ENCODE assay signal across 11 cellular contexts in the genomic region with DNA sequence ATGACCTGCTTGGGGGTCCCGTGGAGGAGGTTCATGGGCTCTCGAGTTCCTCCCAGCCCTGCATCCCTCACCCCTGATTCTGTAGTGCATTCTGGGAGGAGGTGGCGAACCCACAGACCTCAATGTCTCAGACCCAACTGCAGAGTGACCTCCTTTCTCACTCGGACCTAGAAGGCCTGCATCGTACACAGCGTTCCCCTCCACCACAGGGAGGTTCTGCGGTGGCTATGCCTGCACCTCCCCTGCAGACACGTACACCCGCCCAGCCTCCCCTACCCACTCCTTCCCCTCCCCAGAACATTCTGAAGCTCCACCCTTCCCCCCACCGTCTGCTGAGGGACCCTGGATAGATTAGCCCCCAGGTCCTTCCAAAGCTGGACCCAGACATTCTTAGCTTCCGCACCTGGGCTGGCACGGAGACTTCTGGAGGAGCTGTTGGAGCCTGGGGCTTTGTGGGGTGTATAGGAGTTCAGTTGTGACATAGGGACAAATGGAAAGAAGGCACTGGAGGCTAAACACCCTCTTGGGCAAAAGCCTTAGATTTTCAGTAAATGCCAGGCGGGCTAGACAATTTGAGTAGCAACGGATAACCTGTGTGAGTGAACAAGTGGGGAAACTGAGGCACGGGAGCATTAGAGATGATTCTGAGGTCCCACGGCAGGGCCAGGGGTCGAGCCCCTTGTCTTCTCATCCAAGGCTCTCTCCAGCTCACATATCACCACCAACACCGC. TPM values are rescaled to one million over a fixed set of nuclear protein-coding genes. Genes with fewer than 3 reads are reported as not detected.
A peak's percentile ranks its signal among the peaks of the same experiment; 100 is the strongest.
DNase-seq lines count a peak whose midpoint lies in the region; ATAC-seq and TF ChIP-seq lines count a peak whose summit lies in the region.
"Had no signal": no experiment of that assay in that cellular context is flagged by ENCODE, and none has a peak within 500 bp of the region (broad histone marks: within the 10 kb centered on the region; RNA-seq: fewer than 3 reads in every experiment).

No MANE protein-coding gene starts in this region.

- no peaks in the 10 kb centered on the region for H3K4me1 ChIP-seq in breast epithelium
- H3K4me1 ChIP-seq in right lobe of liver: no peaks in the 10 kb centered on the region

- no peak overlapping the region for H3K27ac Mint-ChIP-seq in MCF 10A (ENCODE audit: low read depth, unreplicated experiment)
- H3K27ac Mint-ChIP-seq in activated naive CD4-positive, alpha-beta T cell treated with anti-CD3 and anti-CD28 coated beads, Interleukin-2, amount 50 U/mL, for 72 hours: peak overlapping the region in 1 of 2 donors; percentile 13
- no peak overlapping the region for H3K27ac Mint-ChIP-seq in type B pancreatic cell
- H3K27ac Mint-ChIP-seq: CD14-positive monocyte had no signal

- POLR2A ChIA-PET in MCF 10A (lab: Yijun Ruan, JAX): no interaction called here

- no peak overlapping the region for H3K4me3 Mint-ChIP-seq in MCF 10A (ENCODE audit: unreplicated experiment)
- H3K4me3 Mint-ChIP-seq in type B pancreatic cell: peak overlapping the region; percentile 63
- H3K4me3 Mint-ChIP-seq: CD14-positive monocyte had no signal

- no peaks in the 10 kb centered on the region for H3K9me3 Mint-ChIP-seq in MCF 10A (ENCODE audit: unreplicated experiment)
- H3K9me3 Mint-ChIP-seq in activated naive CD4-positive, alpha-beta T cell treated with anti-CD3 and anti-CD28 coated beads, Interleukin-2, amount 50 U/mL, for 72 hours: no peaks in the 10 kb centered on the region
- no peaks in the 10 kb centered on the region for H3K9me3 Mint-ChIP-seq in type B pancreatic cell
- H3K9me3 Mint-ChIP-seq: IgD-negative memory B cell had no signal

- BruUV-seq in MCF 10A (replicated peaks; lab: Mats Ljungman, UMichigan): no TSS peak

- no peak for TF ChIP-seq CTCF in breast epithelium (IDR thresholded peaks at IDR 0.05)
- TF ChIP-seq CTCF in MCF 10A (IDR thresholded peaks at IDR 0.05; ENCODE audit: unreplicated experiment): no peak
- no peak for TF ChIP-seq CTCF in right lobe of liver (IDR thresholded peaks at IDR 0.05)
- TF ChIP-seq CTCF in type B pancreatic cell (conservative IDR thresholded peaks at IDR 0.05): no peak

- CTCF ChIA-PET in MCF 10A (lab: Yijun Ruan, JAX): interaction anchor here (1.2 kb wide), 1 partner anchor 37 kb away, joined by 3 read pairs; no protein-coding TSS in a partner anchor

- 46% methylated on average over 16 of the region's 18 CpGs for WGBS in right lobe of liver (ENCODE audit: insufficient coverage, low coverage, low lambda C conversion rate, missing lambda C conversion rate)

- DNase-seq in breast epithelium (ENCODE audit: low spot score in 2 of 2) (no peak), MCF 10A (ENCODE audit: unreplicated experiment) (no peak), right lobe of liver (no peak), type B pancreatic cell (ENCODE audit: extremely low spot score, unreplicated experiment) (no peak), AG08396 (ENCODE audit: low spot score) (no peak)
- no peak for DNase-seq in activated naive CD4-positive, alpha-beta T cell treated with anti-CD3 and anti-CD28 coated beads, Interleukin-2, amount 50 U/mL, for 72 hours (ENCODE audit: low spot score in 2 of 2)

- peak; percentile 10 to 49 for ATAC-seq in activated naive CD4-positive, alpha-beta T cell treated with anti-CD3 and anti-CD28 coated beads, Interleukin-2, amount 50 U/mL, for 72 hours
- peak; percentile 22 to 58 (median 37) for ATAC-seq in right lobe of liver
- ATAC-seq in HG03135 (IDR thresholded peaks at IDR 0.05; ENCODE audit: unreplicated experiment): no peak
- ATAC-seq in HG03439 (IDR thresholded peaks at IDR 0.05; ENCODE audit: unreplicated experiment): no peak

- H3K27ac ChIP-seq in breast epithelium (no peak overlapping the region), right lobe of liver (no peak overlapping the region)

- H3K27me3 ChIP-seq in breast epithelium: peaks cover 4 to 9% of the 10 kb centered on the region in 2 donors
- no peaks in the 10 kb centered on the region for H3K27me3 ChIP-seq in right lobe of liver

- peak overlapping the region in 2 of 3 donors; percentile 46 to 61 for H3K4me3 ChIP-seq in breast epithelium
- H3K4me3 ChIP-seq in right lobe of liver: no peak overlapping the region

- H3K27me3 Mint-ChIP-seq in MCF 10A (ENCODE audit: insufficient read depth, unreplicated experiment): peaks cover 20% of the 10 kb centered on the region
- no peaks in the 10 kb centered on the region for H3K27me3 Mint-ChIP-seq in type B pancreatic cell

- intact Hi-C loops in breast epithelium (cut with DNase I; ENCODE audit: low total_unique reads): loop anchor here (10.0 kb wide), 1 partner anchor 649 kb away; no protein-coding TSS in a partner anchor
- intact Hi-C loops in MCF 10A (cut with micrococcal nuclease): no loop called here
- intact Hi-C loops in right lobe of liver (cut with DNase I): no loop called here

- H3K36me3 Mint-ChIP-seq in MCF 10A (ENCODE audit: insufficient read depth, unreplicated experiment): no peaks in the 10 kb centered on the region
- H3K36me3 Mint-ChIP-seq in activated naive CD4-positive, alpha-beta T cell treated with anti-CD3 and anti-CD28 coated beads, Interleukin-2, amount 50 U/mL, for 72 hours: peaks cover 0 to 5% of the 10 kb centered on the region in 2 donors
- no peaks in the 10 kb centered on the region for H3K36me3 Mint-ChIP-seq in type B pancreatic cell
- H3K36me3 Mint-ChIP-seq: CD14-positive monocyte, IgD-negative memory B cell had no signal

- TF ChIP-seq POLR2A in breast epithelium (IDR thresholded peaks at IDR 0.05): no peak
- TF ChIP-seq POLR2A in right lobe of liver (IDR thresholded peaks at IDR 0.05): no peak

- H3K4me1 Mint-ChIP-seq in MCF 10A (ENCODE audit: insufficient read depth, unreplicated experiment) (no peaks in the 10 kb centered on the region), type B pancreatic cell (ENCODE audit: unreplicated experiment) (peaks cover 6% of the 10 kb centered on the region)

- no peaks in the 10 kb centered on the region for H3K36me3 ChIP-seq in breast epithelium
- H3K36me3 ChIP-seq in right lobe of liver: no peaks in the 10 kb centered on the region

- H3K9me3 ChIP-seq in breast epithelium: no peaks in the 10 kb centered on the region
- no peaks in the 10 kb centered on the region for H3K9me3 ChIP-seq in right lobe of liver

RNA-seq across cellular contexts. Expression of a gene that starts 0.5 kb away (rescaled TPM):
- total RNA-seq in breast epithelium: under 1 TPM in 1 of 3 donors, not detected in 2; 0.88 TPM
- total RNA-seq in MCF 10A (2022): not detected in 2 replicates
- 10 to 100 TPM; 15.3 to 38.0 TPM for total RNA-seq in activated naive CD4-positive, alpha-beta T cell treated with anti-CD3 and anti-CD28 coated beads, Interleukin-2, amount 50 U/mL, for 72 hours
- total RNA-seq in right lobe of liver: 1 to 10 TPM in 1 of 6 experiments, under 1 TPM in 3, not detected in 2; 0.19 to 2.2 (median 0.52) TPM
- 4.8 and 26.3 TPM in 2 replicates for total RNA-seq in type B pancreatic cell (ENCODE audit: low replicate concordance)

RNA-seq across cellular contexts. Expression of a gene that starts 1.8 kb away (rescaled TPM):
- not detected for total RNA-seq in breast epithelium
- total RNA-seq in MCF 10A (2022): not detected in 2 replicates
- total RNA-seq in activated naive CD4-positive, alpha-beta T cell treated with anti-CD3 and anti-CD28 coated beads, Interleukin-2, amount 50 U/mL, for 72 hours: 10 to 100 TPM; 10.7 to 45.2 TPM
- under 1 TPM in 2 of 6 experiments, not detected in 4; 0.24 to 0.32 TPM for total RNA-seq in right lobe of liver
- total RNA-seq in type B pancreatic cell (ENCODE audit: low replicate concordance): not detected in 2 replicates

RNA-seq across cellular contexts. Expression of a gene that starts 24.9 kb away (rescaled TPM):
- not detected for total RNA-seq in breast epithelium
- total RNA-seq in MCF 10A (2022): not detected in 2 replicates
- total RNA-seq in activated naive CD4-positive, alpha-beta T cell treated with anti-CD3 and anti-CD28 coated beads, Interleukin-2, amount 50 U/mL, for 72 hours: not detected
- total RNA-seq in right lobe of liver: 1 to 10 TPM; 1.7 to 9.7 (median 6.4) TPM
- 4.9 and 6.1 TPM in 2 replicates for total RNA-seq in type B pancreatic cell (ENCODE audit: low replicate concordance)
- total RNA-seq: T-helper 2 cell treated with Interferon-gamma antibody and Interleukin-4, amounts not matched to agents 100 ng/mL and 5 ng/mL, for 36 hours had no signal

RNA-seq across cellular contexts. Expression of a gene that starts 34.7 kb away (rescaled TPM):
- total RNA-seq in breast epithelium (10 to 100 TPM in 2 of 3 donors, 1 to 10 TPM in 1; 1.6 to 51.4 (median 25.9) TPM), MCF 10A (2022) (14.8 and 20.3 TPM in 2 replicates), right lobe of liver (10 to 100 TPM; 21.4 to 51.5 (median 43.0) TPM), type B pancreatic cell (ENCODE audit: low replicate concordance) (42.5 and 96.9 TPM in 2 replicates)
- 10 to 100 TPM; 17.4 to 22.3 TPM for total RNA-seq in activated naive CD4-positive, alpha-beta T cell treated with anti-CD3 and anti-CD28 coated beads, Interleukin-2, amount 50 U/mL, for 72 hours

RNA-seq across cellular contexts. Expression of a gene that starts 39.4 kb away (rescaled TPM):
- total RNA-seq in breast epithelium (1 to 10 TPM; 6.1 to 7.7 (median 7.5) TPM), MCF 10A (2022) (2.4 and 7.2 TPM in 2 replicates), right lobe of liver (10 to 100 TPM in 5 of 6 experiments, 1 to 10 TPM in 1; 6.4 to 21.7 (median 19.6) TPM), type B pancreatic cell (ENCODE audit: low replicate concordance) (43.5 and 43.6 TPM in 2 replicates)
- 10 to 100 TPM; 18.4 to 22.0 TPM for total RNA-seq in activated naive CD4-positive, alpha-beta T cell treated with anti-CD3 and anti-CD28 coated beads, Interleukin-2, amount 50 U/mL, for 72 hours

Comparison
In these comparisons a context has a peak if more than half of its experiments do, and no peak if none do; other contexts are left out.
1. H3K4me3 ChIP-seq: peak in breast epithelium (2 of 3); none in right lobe of liver (0 of 3).
2. ATAC-seq: peak in activated naive CD4-positive, alpha-beta T cell treated with anti-CD3 and anti-CD28 coated beads, Interleukin-2, amount 50 U/mL, for 72 hours (2 of 2) and right lobe of liver (4 of 4); none in HG03135 (single experiment) and HG03439 (single experiment).
3. RNA of a gene that starts 1.8 kb away (total RNA-seq): 10.7 to 45.2 TPM in activated naive CD4-positive, alpha-beta T cell treated with anti-CD3 and anti-CD28 coated beads, Interleukin-2, amount 50 U/mL, for 72 hours; not detected in type B pancreatic cell, not detected in breast epithelium, 0.24 to 0.32 TPM in right lobe of liver and not detected in MCF 10A; every median in the first group is over 4 times any median in the second.